In genomic region chr15:28289694-28290463, GRCh38 we compare ENCODE assay signal across 21 cellular contexts. TPM values are rescaled to one million over a fixed set of nuclear protein-coding genes. Genes with fewer than 3 reads are reported as not detected.
DNase-seq lines count a peak whose midpoint lies in the region; ATAC-seq and TF ChIP-seq lines count a peak whose summit lies in the region.
"Had no signal": no experiment of that assay in that cellular context is flagged by ENCODE, and none has a peak within 500 bp of the region (broad histone marks: within the 10 kb centered on the region; RNA-seq: fewer than 3 reads in every experiment).

No MANE protein-coding gene starts in this region.

- H3K9me3 ChIP-seq in endodermal cell (ENCODE audit: control insufficient read depth, low read length): peaks cover 39% of the 10 kb centered on the region
- no peaks in the 10 kb centered on the region for H3K9me3 ChIP-seq in esophagus squamous epithelium
- H3K9me3 ChIP-seq: neutrophil had no signal

- no peak overlapping the region for H3K4me3 Mint-ChIP-seq in endodermal cell
- H3K4me3 Mint-ChIP-seq: activated naive CD8-positive, alpha-beta T cell treated with anti-CD3 and anti-CD28 coated beads, Interleukin-2, amount 50 U/mL, for 24 hours; mesothelial cell of epicardium; T-cell had no signal

- TF ChIP-seq CTCF in GM12865 (IDR thresholded peaks at IDR 0.05; ENCODE audit: insufficient read depth, low read depth, low read length, missing control alignments) (no peak), endodermal cell (conservative IDR thresholded peaks at IDR 0.05) (no peak), esophagus squamous epithelium (IDR thresholded peaks at IDR 0.05) (no peak)

- no peak overlapping the region for H3K27ac Mint-ChIP-seq in endodermal cell
- H3K27ac Mint-ChIP-seq: activated naive CD8-positive, alpha-beta T cell treated with anti-CD3 and anti-CD28 coated beads, Interleukin-2, amount 50 U/mL, for 24 hours; mesothelial cell of epicardium; T-cell had no signal

- peak; percentile 32 for ATAC-seq in GM19452 (IDR thresholded peaks at IDR 0.05; ENCODE audit: unreplicated experiment)
- peak; percentile 35 for ATAC-seq in HG03025 (IDR thresholded peaks at IDR 0.05; ENCODE audit: low FRiP score, unreplicated experiment)
- ATAC-seq in HG02884 (IDR thresholded peaks at IDR 0.05; ENCODE audit: unreplicated experiment): no peak
- ATAC-seq: activated naive CD8-positive, alpha-beta T cell treated with anti-CD3 and anti-CD28 coated beads, Interleukin-2, amount 50 U/mL, for 24 hours; T-cell had no signal

- TF ChIP-seq POLR2A in esophagus squamous epithelium (IDR thresholded peaks at IDR 0.05): no peak

- H3K27me3 ChIP-seq in endodermal cell (ENCODE audit: control insufficient read depth, insufficient read depth, low read length, poor library complexity, severe bottlenecking) (no peaks in the 10 kb centered on the region), esophagus squamous epithelium (no peaks in the 10 kb centered on the region)
- H3K27me3 ChIP-seq: neutrophil had no signal

- H3K4me1 ChIP-seq in endodermal cell (ENCODE audit: control insufficient read depth, insufficient read depth, low read length): no peaks in the 10 kb centered on the region
- no peaks in the 10 kb centered on the region for H3K4me1 ChIP-seq in esophagus squamous epithelium

- WGBS in endodermal cell (ENCODE audit: insufficient coverage in 1 of 2, insufficient read length in 1 of 2), 2 experiments: 96% methylated on average over 8 to 10 of the region's 10 CpGs
- 89 to 99% methylated on average over 8 to 10 of the region's 10 CpGs for WGBS in esophagus squamous epithelium, 2 donors

- H3K9me3 Mint-ChIP-seq in endodermal cell: peaks cover 39% of the 10 kb centered on the region

- H3K27ac ChIP-seq in endodermal cell (ENCODE audit: low read depth, low read length) (no peak overlapping the region), esophagus squamous epithelium (no peak overlapping the region)
- H3K27ac ChIP-seq: neutrophil had no signal

- H3K4me3 ChIP-seq in GM12865 (ENCODE audit: low read depth, low read length) (no peak overlapping the region), endodermal cell (ENCODE audit: low read length) (peak overlapping the region; percentile 57), esophagus squamous epithelium (no peak overlapping the region)

- peaks cover 22% of the 10 kb centered on the region for H3K4me1 Mint-ChIP-seq in endodermal cell

- H3K36me3 ChIP-seq in endodermal cell (ENCODE audit: control insufficient read depth, insufficient read depth, low read length) (peaks cover 52% of the 10 kb centered on the region), esophagus squamous epithelium (peaks cover 0 to 53% (median 3%) of the 10 kb centered on the region in 3 donors)
- H3K36me3 ChIP-seq: neutrophil had no signal

- intact Hi-C loops in esophagus squamous epithelium (cut with DNase I): no loop called here

- peaks cover 64% of the 10 kb centered on the region for H3K36me3 Mint-ChIP-seq in endodermal cell (ENCODE audit: low read depth)

- DNase-seq in GM12865 (ENCODE audit: low read depth) (peak; percentile 44), endodermal cell (no peak), esophagus squamous epithelium (lab: John Stamatoyannopoulos, UW) (no peak), hepatic stellate cell (ENCODE audit: low spot score) (no peak)
- DNase-seq in stimulated activated CD4-positive, alpha-beta T cell treated with anti-CD3 and anti-CD28 coated beads, Interleukin-1b, Interleukin-23, amount 100 ng/mL, for 48 hours: no peak
- DNase-seq: activated CD4-positive, alpha-beta T cell treated with anti-CD3 and anti-CD28 coated beads, Interleukin-2, amount 50 U/mL, for 48 hours; activated naive CD8-positive, alpha-beta T cell treated with anti-CD3 and anti-CD28 coated beads, Interleukin-2, amount 50 U/mL, for 24 hours; activated T-cell treated with anti-CD3 and anti-CD28 coated beads, Interleukin-2, amount 50 U/mL, for 48 hours; caudate nucleus; COR-L47; effector CD8-positive, alpha-beta T cell; IMR-90; kidney glomerular epithelial cell; NCI-H774; substantia nigra; T-cell had no signal

- no peak overlapping the region for H3K9ac ChIP-seq in endodermal cell (ENCODE audit: extremely low read depth, low read length, poor library complexity, severe bottlenecking)

- H3K27me3 Mint-ChIP-seq in endodermal cell (ENCODE audit: insufficient read depth): no peaks in the 10 kb centered on the region
- H3K27me3 Mint-ChIP-seq: activated naive CD8-positive, alpha-beta T cell treated with anti-CD3 and anti-CD28 coated beads, Interleukin-2, amount 50 U/mL, for 24 hours; T-cell had no signal

RNA-seq across cellular contexts. Expression of gene HERC2, which starts 32.1 kb away (rescaled TPM):
- total RNA-seq in endodermal cell (100 to 1,000 TPM; 105 to 112 TPM), esophagus squamous epithelium (10 to 100 TPM; 32.2 to 45.0 (median 39.2) TPM)
- 28.8 TPM for polyA plus RNA-seq in endodermal cell (2013, experiment 1 of 2)
- 28.2 TPM for polyA plus RNA-seq in endodermal cell (2013, experiment 2 of 2)
